ENCODE assay signal across 8 cellular contexts in genomic region chr14:92039720-92040430, GRCh38. TPM values are rescaled to one million over a fixed set of nuclear protein-coding genes. Genes with fewer than 3 reads are reported as not detected.
DNase-seq lines count a peak whose midpoint lies in the region; ATAC-seq and TF ChIP-seq lines count a peak whose summit lies in the region.

TRIP11 (minus strand) TSS chr14:92040059; CDS start chr14:92039685, 374 bp downstream.

- peak within 1 kb of the TSS; percentile 100 for H3K27ac Mint-ChIP-seq in type B pancreatic cell

- H3K9me3 ChIP-seq in adipocyte (ENCODE audit: control insufficient read depth, low read length): no peaks in the 10 kb centered on the region

- H3K4me3 ChIP-seq in GM12865 (ENCODE audit: low read depth, low read length) (peak within 1 kb of the TSS; percentile 72), adipocyte (ENCODE audit: low read length) (peak within 1 kb of the TSS; percentile 95)

- no peaks in the 10 kb centered on the region for H3K36me3 ChIP-seq in adipocyte (ENCODE audit: control insufficient read depth, insufficient read depth, low read length, severe bottlenecking)

- H3K9me3 Mint-ChIP-seq in type B pancreatic cell: no peaks in the 10 kb centered on the region

- DNase-seq in GM12865 (ENCODE audit: low read depth) (peak; percentile 97), NCI-H1417 (lab: John Stamatoyannopoulos, UW) (peak; percentile 95 to 97 (median 96)), T follicular helper cell (ENCODE audit: low read depth) (peak; percentile 87), adipocyte (ENCODE audit: low read depth) (peak; percentile 98), cardiac septum (ENCODE audit: low spot score) (peak; percentile 97), pons (ENCODE audit: low spot score) (peak; percentile 85), type B pancreatic cell (ENCODE audit: extremely low spot score, unreplicated experiment) (peak; percentile 95)

- H3K27me3 Mint-ChIP-seq in type B pancreatic cell: no peaks in the 10 kb centered on the region

- H3K4me1 ChIP-seq in adipocyte (ENCODE audit: control insufficient read depth, insufficient read depth, low read length): peaks cover 29% of the 10 kb centered on the region

- peak; percentile 96 for ATAC-seq in HG02759 (IDR thresholded peaks at IDR 0.05; ENCODE audit: unreplicated experiment)

- H3K4me1 Mint-ChIP-seq in type B pancreatic cell (ENCODE audit: unreplicated experiment): peaks cover 25% of the 10 kb centered on the region

- TF ChIP-seq CTCF in GM12865 (IDR thresholded peaks at IDR 0.05; ENCODE audit: insufficient read depth, low read depth, low read length, missing control alignments) (no peak), type B pancreatic cell (conservative IDR thresholded peaks at IDR 0.05) (peak; percentile 21)

- peaks cover 13% of the 10 kb centered on the region for H3K36me3 Mint-ChIP-seq in type B pancreatic cell

- H3K9ac ChIP-seq in adipocyte (ENCODE audit: low read length): peak within 1 kb of the TSS; percentile 98

- H3K4me3 Mint-ChIP-seq in type B pancreatic cell: peak within 1 kb of the TSS; percentile 98

- no peaks in the 10 kb centered on the region for H3K27me3 ChIP-seq in adipocyte (replicated peaks; ENCODE audit: control insufficient read depth, insufficient read depth, low read length)

- intact Hi-C loops in cardiac septum (cut with DNase I): loop anchor here (1.0 to 5.0 kb wide), 2 partner anchors 66 to 82 kb away; partner anchors contain the start of genes ATXN3, CPSF2 and NDUFB1

RNA-seq across cellular contexts. Expression of gene TRIP11, which starts in this region (rescaled TPM):
- total RNA-seq in cardiac septum: 68.0 TPM
- 61.8 and 72.5 TPM in 2 replicates for total RNA-seq in type B pancreatic cell (ENCODE audit: low replicate concordance)

Comparison
In these comparisons a context has a peak if more than half of its experiments do, and no peak if none do; other contexts are left out.
1. Peak in every context shown above with its lines: DNase-seq, ATAC-seq and H3K4me3 ChIP-seq.